10 cellular contexts compared by ENCODE assay signal in genomic region chr14:90109858-90110257, GRCh38. TPM values are rescaled to one million over a fixed set of nuclear protein-coding genes. Genes with fewer than 3 reads are reported as not detected.
DNase-seq lines count a peak whose midpoint lies in the region; FAIRE-seq and TF ChIP-seq lines count a peak whose summit lies in the region.
"Had no signal": no experiment of that assay in that cellular context is flagged by ENCODE, and none has a peak within 500 bp of the region (broad histone marks: within the 10 kb centered on the region; RNA-seq: fewer than 3 reads in every experiment).

No MANE protein-coding gene starts in this region.

- peaks cover 2 to 3% of the 10 kb centered on the region in 2 experiments for H3K4me1 ChIP-seq in trophoblast cell (ENCODE audit: control insufficient read depth in 1 of 2, insufficient read depth in 2 of 2, low read length in 2 of 2)

- H3K36me3 ChIP-seq in brain microvascular endothelial cell (replicated peaks) = no peaks in the 10 kb centered on the region
- H3K36me3 ChIP-seq in trophoblast cell (ENCODE audit: control insufficient read depth in 1 of 2, insufficient read depth in 2 of 2, low read length in 2 of 2) = no peaks in the 10 kb centered on the region

- H4K8ac ChIP-seq in trophoblast cell (ENCODE audit: low read depth, low read length) = no peak overlapping the region

- WGBS in trophoblast cell (ENCODE audit: extremely low coverage, insufficient coverage, insufficient read length) = no CpG with 5 or more reads among the region's 10 CpGs

- TF ChIP-seq CTCF in brain microvascular endothelial cell (IDR thresholded peaks at IDR 0.05; ENCODE audit: low read depth, low read length, missing control alignments) = peak; percentile 58

- H3K14ac ChIP-seq in trophoblast cell (ENCODE audit: low read length) = no peak overlapping the region

- no peaks in the 10 kb centered on the region for H3K79me2 ChIP-seq in trophoblast cell (ENCODE audit: control insufficient read depth, insufficient read depth, low read length, poor library complexity)

- no peak overlapping the region for H2AK5ac ChIP-seq in trophoblast cell (ENCODE audit: low read length)

- H3K9ac ChIP-seq in trophoblast cell (ENCODE audit: low read length) = no peak overlapping the region

- H3K9me3 ChIP-seq in trophoblast cell (ENCODE audit: insufficient read depth, low read depth, low read length) = no peaks in the 10 kb centered on the region

- no peak overlapping the region for H3K4ac ChIP-seq in trophoblast cell (ENCODE audit: low read depth, low read length)

- no peaks in the 10 kb centered on the region for H3K27me3 ChIP-seq in brain microvascular endothelial cell (replicated peaks)
- no peaks in the 10 kb centered on the region for H3K27me3 ChIP-seq in trophoblast cell (ENCODE audit: insufficient read depth, low read length)

- H3K79me1 ChIP-seq in trophoblast cell (ENCODE audit: low read length) = no peaks in the 10 kb centered on the region

- no peak overlapping the region for H4K12ac ChIP-seq in trophoblast cell (ENCODE audit: low read depth, low read length)

- no peak overlapping the region for H2AFZ ChIP-seq in trophoblast cell (ENCODE audit: insufficient read depth, low read length, poor library complexity)

- H3K18ac ChIP-seq in trophoblast cell (ENCODE audit: low read length) = no peak overlapping the region

- H3K27ac ChIP-seq in brain microvascular endothelial cell (no peak overlapping the region), trophoblast cell (ENCODE audit: low read depth, low read length) (no peak overlapping the region)

- no peak overlapping the region for H3K4me2 ChIP-seq in trophoblast cell (ENCODE audit: low read length)

- H2BK5ac ChIP-seq in trophoblast cell (ENCODE audit: low read depth, low read length, poor library complexity) = no peak overlapping the region

- DNase-seq in SIG-M5 treated with dmso at 0.1 percent for 504 hours (lab: John Stamatoyannopoulos, UW; ENCODE audit: unreplicated experiment) (peak; percentile 18), SIG-M5 (lab: John Stamatoyannopoulos, UW) (no peak), HuH-7 (ENCODE audit: low spot score) (peak; percentile 8), brain microvascular endothelial cell (no peak), trophoblast cell (peak; percentile 48 to 64), frontal cortex (ENCODE audit: low spot score in 2 of 2) (no peak), ecto neural progenitor cell (ENCODE audit: low spot score) (no peak)
- no peak for DNase-seq in central memory CD4-positive, alpha-beta T cell
- DNase-seq: cortex of kidney, SW 1271 had no signal

- in situ Hi-C loops in brain microvascular endothelial cell (cut with HindIII; ENCODE audit: low pct_ligation_motif_present, low sequenced_read_pairs) = no loop called here

- H4K91ac ChIP-seq in trophoblast cell (ENCODE audit: low read depth, low read length) = no peak overlapping the region

- no peak overlapping the region for H2BK120ac ChIP-seq in trophoblast cell (ENCODE audit: insufficient read depth, low read length, poor library complexity)

- no peak overlapping the region for H3K23ac ChIP-seq in trophoblast cell (ENCODE audit: low read length)

- no peak for FAIRE-seq in frontal cortex (lab: Jason Lieb, UNC)

- H2BK12ac ChIP-seq in trophoblast cell (ENCODE audit: low read length) = no peak overlapping the region

- no peak overlapping the region for H3K4me3 ChIP-seq in brain microvascular endothelial cell (ENCODE audit: low read depth, low read length)
- H3K4me3 ChIP-seq in trophoblast cell (ENCODE audit: low read depth, low read length) = no peak overlapping the region

RNA-seq across cellular contexts. Expression of gene KCNK13, which starts 48.1 kb away (rescaled TPM):
- 0.51 and 0.53 TPM in 2 replicates for polyA plus RNA-seq in trophoblast cell (2013)
- 0.82 TPM for total RNA-seq in frontal cortex

Comparison
In these comparisons a context has a peak if more than half of its experiments do, and no peak if none do; other contexts are left out.
1. DNase-seq: peak in SIG-M5 treated with dmso at 0.1 percent for 504 hours (single experiment), HuH-7 (single experiment) and trophoblast cell (2 of 2); none in SIG-M5 (single experiment), brain microvascular endothelial cell (single experiment), frontal cortex (0 of 2), ecto neural progenitor cell (single experiment) and central memory CD4-positive, alpha-beta T cell (single experiment).